Comparison of ENCODE assay signal across 1 cellular context in the genomic region with DNA sequence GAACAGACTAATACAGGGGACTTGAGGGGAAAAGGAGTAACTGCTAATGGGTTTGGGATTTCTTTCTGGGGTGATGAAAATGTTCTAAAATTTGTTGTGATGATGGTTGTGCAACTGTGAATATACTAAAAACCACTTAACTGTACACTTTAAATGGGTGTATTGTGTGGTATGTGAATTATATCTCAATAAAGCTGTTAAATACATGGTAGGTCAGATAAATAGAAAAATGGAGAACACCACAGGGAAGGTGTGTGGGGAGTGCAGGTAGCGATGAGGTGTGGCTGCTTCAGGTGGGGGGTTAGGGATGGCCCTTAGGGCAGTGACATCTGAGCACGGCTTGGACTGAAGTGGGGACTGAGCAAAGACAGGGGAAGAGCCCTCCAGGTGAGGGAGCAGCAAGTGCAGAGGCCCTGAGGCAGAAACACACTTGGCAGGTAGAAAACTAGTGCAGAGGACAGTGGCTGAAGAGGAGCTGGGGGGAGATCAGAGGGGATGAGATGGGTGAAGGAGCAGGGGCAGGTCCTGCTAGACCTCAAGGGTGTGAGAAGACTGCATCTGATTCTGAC.
TF ChIP-seq lines count a peak whose summit lies in the region.

No MANE protein-coding gene starts in this region.

TF ChIP-seq in H1, 55 proteins besides CTCF, POLR2A, EP300 and RAD21:
- no peak for TF ChIP-seq RXRA (IDR thresholded peaks at IDR 0.05; ENCODE audit: insufficient read depth, low read depth, low read length)
- TF ChIP-seq SIRT6 (IDR thresholded peaks at IDR 0.05; ENCODE audit: low read length): no peak
- TF ChIP-seq TEAD4 (IDR thresholded peaks at IDR 0.05; ENCODE audit: low read depth, low read length): no peak
- no peak for TF ChIP-seq KDM5A (IDR thresholded peaks at IDR 0.05; ENCODE audit: low read length)
- TF ChIP-seq, protein P1, sequence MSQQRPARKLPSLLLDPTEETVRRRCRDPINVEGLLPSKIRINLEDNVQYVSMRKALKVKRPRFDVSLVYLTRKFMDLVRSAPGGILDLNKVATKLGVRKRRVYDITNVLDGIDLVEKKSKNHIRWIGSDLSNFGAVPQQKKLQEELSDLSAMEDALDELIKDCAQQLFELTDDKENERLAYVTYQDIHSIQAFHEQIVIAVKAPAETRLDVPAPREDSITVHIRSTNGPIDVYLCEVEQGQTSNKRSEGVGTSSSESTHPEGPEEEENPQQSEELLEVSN (IDR thresholded peaks at IDR 0.05): no peak
- TF ChIP-seq, protein P2, sequence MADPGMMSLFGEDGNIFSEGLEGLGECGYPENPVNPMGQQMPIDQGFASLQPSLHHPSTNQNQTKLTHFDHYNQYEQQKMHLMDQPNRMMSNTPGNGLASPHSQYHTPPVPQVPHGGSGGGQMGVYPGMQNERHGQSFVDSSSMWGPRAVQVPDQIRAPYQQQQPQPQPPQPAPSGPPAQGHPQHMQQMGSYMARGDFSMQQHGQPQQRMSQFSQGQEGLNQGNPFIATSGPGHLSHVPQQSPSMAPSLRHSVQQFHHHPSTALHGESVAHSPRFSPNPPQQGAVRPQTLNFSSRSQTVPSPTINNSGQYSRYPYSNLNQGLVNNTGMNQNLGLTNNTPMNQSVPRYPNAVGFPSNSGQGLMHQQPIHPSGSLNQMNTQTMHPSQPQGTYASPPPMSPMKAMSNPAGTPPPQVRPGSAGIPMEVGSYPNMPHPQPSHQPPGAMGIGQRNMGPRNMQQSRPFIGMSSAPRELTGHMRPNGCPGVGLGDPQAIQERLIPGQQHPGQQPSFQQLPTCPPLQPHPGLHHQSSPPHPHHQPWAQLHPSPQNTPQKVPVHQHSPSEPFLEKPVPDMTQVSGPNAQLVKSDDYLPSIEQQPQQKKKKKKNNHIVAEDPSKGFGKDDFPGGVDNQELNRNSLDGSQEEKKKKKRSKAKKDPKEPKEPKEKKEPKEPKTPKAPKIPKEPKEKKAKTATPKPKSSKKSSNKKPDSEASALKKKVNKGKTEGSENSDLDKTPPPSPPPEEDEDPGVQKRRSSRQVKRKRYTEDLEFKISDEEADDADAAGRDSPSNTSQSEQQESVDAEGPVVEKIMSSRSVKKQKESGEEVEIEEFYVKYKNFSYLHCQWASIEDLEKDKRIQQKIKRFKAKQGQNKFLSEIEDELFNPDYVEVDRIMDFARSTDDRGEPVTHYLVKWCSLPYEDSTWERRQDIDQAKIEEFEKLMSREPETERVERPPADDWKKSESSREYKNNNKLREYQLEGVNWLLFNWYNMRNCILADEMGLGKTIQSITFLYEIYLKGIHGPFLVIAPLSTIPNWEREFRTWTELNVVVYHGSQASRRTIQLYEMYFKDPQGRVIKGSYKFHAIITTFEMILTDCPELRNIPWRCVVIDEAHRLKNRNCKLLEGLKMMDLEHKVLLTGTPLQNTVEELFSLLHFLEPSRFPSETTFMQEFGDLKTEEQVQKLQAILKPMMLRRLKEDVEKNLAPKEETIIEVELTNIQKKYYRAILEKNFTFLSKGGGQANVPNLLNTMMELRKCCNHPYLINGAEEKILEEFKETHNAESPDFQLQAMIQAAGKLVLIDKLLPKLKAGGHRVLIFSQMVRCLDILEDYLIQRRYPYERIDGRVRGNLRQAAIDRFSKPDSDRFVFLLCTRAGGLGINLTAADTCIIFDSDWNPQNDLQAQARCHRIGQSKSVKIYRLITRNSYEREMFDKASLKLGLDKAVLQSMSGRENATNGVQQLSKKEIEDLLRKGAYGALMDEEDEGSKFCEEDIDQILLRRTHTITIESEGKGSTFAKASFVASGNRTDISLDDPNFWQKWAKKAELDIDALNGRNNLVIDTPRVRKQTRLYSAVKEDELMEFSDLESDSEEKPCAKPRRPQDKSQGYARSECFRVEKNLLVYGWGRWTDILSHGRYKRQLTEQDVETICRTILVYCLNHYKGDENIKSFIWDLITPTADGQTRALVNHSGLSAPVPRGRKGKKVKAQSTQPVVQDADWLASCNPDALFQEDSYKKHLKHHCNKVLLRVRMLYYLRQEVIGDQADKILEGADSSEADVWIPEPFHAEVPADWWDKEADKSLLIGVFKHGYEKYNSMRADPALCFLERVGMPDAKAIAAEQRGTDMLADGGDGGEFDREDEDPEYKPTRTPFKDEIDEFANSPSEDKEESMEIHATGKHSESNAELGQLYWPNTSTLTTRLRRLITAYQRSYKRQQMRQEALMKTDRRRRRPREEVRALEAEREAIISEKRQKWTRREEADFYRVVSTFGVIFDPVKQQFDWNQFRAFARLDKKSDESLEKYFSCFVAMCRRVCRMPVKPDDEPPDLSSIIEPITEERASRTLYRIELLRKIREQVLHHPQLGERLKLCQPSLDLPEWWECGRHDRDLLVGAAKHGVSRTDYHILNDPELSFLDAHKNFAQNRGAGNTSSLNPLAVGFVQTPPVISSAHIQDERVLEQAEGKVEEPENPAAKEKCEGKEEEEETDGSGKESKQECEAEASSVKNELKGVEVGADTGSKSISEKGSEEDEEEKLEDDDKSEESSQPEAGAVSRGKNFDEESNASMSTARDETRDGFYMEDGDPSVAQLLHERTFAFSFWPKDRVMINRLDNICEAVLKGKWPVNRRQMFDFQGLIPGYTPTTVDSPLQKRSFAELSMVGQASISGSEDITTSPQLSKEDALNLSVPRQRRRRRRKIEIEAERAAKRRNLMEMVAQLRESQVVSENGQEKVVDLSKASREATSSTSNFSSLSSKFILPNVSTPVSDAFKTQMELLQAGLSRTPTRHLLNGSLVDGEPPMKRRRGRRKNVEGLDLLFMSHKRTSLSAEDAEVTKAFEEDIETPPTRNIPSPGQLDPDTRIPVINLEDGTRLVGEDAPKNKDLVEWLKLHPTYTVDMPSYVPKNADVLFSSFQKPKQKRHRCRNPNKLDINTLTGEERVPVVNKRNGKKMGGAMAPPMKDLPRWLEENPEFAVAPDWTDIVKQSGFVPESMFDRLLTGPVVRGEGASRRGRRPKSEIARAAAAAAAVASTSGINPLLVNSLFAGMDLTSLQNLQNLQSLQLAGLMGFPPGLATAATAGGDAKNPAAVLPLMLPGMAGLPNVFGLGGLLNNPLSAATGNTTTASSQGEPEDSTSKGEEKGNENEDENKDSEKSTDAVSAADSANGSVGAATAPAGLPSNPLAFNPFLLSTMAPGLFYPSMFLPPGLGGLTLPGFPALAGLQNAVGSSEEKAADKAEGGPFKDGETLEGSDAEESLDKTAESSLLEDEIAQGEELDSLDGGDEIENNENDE (IDR thresholded peaks at IDR 0.05; ENCODE audit: insufficient replicate concordance, low read length): no peak
- TF ChIP-seq, protein P3, sequence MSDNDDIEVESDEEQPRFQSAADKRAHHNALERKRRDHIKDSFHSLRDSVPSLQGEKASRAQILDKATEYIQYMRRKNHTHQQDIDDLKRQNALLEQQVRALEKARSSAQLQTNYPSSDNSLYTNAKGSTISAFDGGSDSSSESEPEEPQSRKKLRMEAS (IDR thresholded peaks at IDR 0.05): no peak
- no peak for TF ChIP-seq KDM1A (IDR thresholded peaks at IDR 0.05; ENCODE audit: borderline replicate concordance, low read length)
- TF ChIP-seq, protein P4, sequence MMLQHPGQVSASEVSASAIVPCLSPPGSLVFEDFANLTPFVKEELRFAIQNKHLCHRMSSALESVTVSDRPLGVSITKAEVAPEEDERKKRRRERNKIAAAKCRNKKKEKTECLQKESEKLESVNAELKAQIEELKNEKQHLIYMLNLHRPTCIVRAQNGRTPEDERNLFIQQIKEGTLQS (IDR thresholded peaks at IDR 0.05; ENCODE audit: insufficient read depth, low read depth, low read length): no peak
- no peak for TF ChIP-seq TBP (IDR thresholded peaks at IDR 0.05; ENCODE audit: low read depth, low read length)
- TF ChIP-seq YY1 (IDR thresholded peaks at IDR 0.05; ENCODE audit: low read depth, low read length): no peak
- no peak for TF ChIP-seq CHD2 (IDR thresholded peaks at IDR 0.05; ENCODE audit: low read length)
- TF ChIP-seq CHD1 (IDR thresholded peaks at IDR 0.05; ENCODE audit: low read depth, low read length): no peak
- TF ChIP-seq FOSL1 (IDR thresholded peaks at IDR 0.05; ENCODE audit: insufficient read depth, low read depth, low read length): no peak
- TF ChIP-seq TAF7 (optimal IDR thresholded peaks at IDR 0.05; ENCODE audit: borderline replicate concordance, low read depth, low read length): no peak
- no peak for TF ChIP-seq SRF (IDR thresholded peaks at IDR 0.05; ENCODE audit: low read depth, low read length)
- TF ChIP-seq SP2 (IDR thresholded peaks at IDR 0.05; ENCODE audit: low read length): no peak
